ENCODE assay signal across 8 cellular contexts in the genomic region with DNA sequence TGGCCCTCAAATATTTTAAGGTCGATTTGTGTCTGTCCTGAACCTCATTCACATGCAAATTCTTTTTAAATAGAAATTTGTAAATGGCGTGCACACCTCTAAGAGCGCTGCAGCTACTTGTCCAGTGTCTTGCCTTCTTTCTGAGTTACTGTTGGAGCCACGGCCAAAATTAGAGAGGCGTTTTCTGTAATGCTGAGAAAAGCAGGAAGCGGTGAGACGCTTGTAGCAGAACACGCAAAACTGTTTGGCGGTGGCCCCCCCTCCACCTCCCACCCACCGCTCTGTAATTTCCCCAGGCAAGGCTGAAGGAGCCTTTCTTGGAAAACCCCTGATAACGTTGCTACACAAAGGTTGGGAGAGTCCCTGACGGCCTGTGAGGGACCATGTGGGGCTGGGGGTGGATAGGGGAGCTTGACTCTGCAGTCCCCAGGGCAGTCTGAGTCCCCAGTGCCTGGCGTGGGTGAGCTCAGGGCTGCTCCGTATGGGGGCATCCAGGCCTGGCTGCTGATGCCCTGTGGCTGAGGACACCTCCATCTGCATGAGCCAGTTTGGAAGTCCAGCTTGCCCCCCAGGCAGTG.
A peak's percentile ranks its signal among the peaks of the same experiment; 100 is the strongest.
DNase-seq lines count a peak whose midpoint lies in the region; ATAC-seq and TF ChIP-seq lines count a peak whose summit lies in the region.

No MANE protein-coding gene starts in this region.

- peak overlapping the region; percentile 63 for H3K4me3 Mint-ChIP-seq in activated T-cell treated with anti-CD3 and anti-CD28 coated beads, Interleukin-2, amount 50 U/mL, for 24 hours

- no peaks in the 10 kb centered on the region for H3K36me3 ChIP-seq in colonic mucosa

- no peaks in the 10 kb centered on the region for H3K27me3 Mint-ChIP-seq in activated T-cell treated with anti-CD3 and anti-CD28 coated beads, Interleukin-2, amount 50 U/mL, for 24 hours

- no peak overlapping the region for H3K27ac ChIP-seq in colonic mucosa

- no peaks in the 10 kb centered on the region for H3K9me3 ChIP-seq in colonic mucosa

- H3K27ac Mint-ChIP-seq in activated T-cell treated with anti-CD3 and anti-CD28 coated beads, Interleukin-2, amount 50 U/mL, for 24 hours = peak overlapping the region; percentile 77

- peak; percentile 76 for DNase-seq in activated T-cell treated with anti-CD3 and anti-CD28 coated beads, Interleukin-2, amount 50 U/mL, for 24 hours
- DNase-seq in stimulated activated CD4-positive, alpha-beta T cell treated with anti-CD3 and anti-CD28 coated beads, Interleukin-2, amount 100 ng/mL, for 4 hours (ENCODE audit: low read depth) = peak; percentile 77
- DNase-seq in NCI-H1048 (lab: John Stamatoyannopoulos, UW) (no peak), anterior cingulate cortex (lab: John Stamatoyannopoulos, UW) (no peak), NCI-H345 (lab: John Stamatoyannopoulos, UW) (no peak), colonic mucosa (no peak)

- ATAC-seq in GM19397 (IDR thresholded peaks at IDR 0.05; ENCODE audit: unreplicated experiment) = peak; percentile 69
- peak; percentile 81 for ATAC-seq in HG03354 (IDR thresholded peaks at IDR 0.05; ENCODE audit: poor library complexity, severe bottlenecking, unreplicated experiment)

- no peaks in the 10 kb centered on the region for H3K9me3 Mint-ChIP-seq in activated T-cell treated with anti-CD3 and anti-CD28 coated beads, Interleukin-2, amount 50 U/mL, for 24 hours

- no peak for TF ChIP-seq CTCF in colonic mucosa (IDR thresholded peaks at IDR 0.05)

- H3K36me3 Mint-ChIP-seq in activated T-cell treated with anti-CD3 and anti-CD28 coated beads, Interleukin-2, amount 50 U/mL, for 24 hours (ENCODE audit: low read depth) = no peaks in the 10 kb centered on the region

- peaks cover 33% of the 10 kb centered on the region for H3K4me1 Mint-ChIP-seq in activated T-cell treated with anti-CD3 and anti-CD28 coated beads, Interleukin-2, amount 50 U/mL, for 24 hours (ENCODE audit: low read depth)

- intact Hi-C loops in colonic mucosa (cut with DNase I) = no loop called here

- no peaks in the 10 kb centered on the region for H3K4me1 ChIP-seq in colonic mucosa

- no peak overlapping the region for H3K4me3 ChIP-seq in colonic mucosa

- H3K9ac ChIP-seq in colonic mucosa (ENCODE audit: low read depth in 2 of 2, low read length in 2 of 2) = peak overlapping the region in 1 of 2 donors; percentile 8

- no peaks in the 10 kb centered on the region for H3K27me3 ChIP-seq in colonic mucosa

Comparison
In these comparisons a context has a peak if more than half of its experiments do, and no peak if none do; other contexts are left out.
1. DNase-seq: peak in activated T-cell treated with anti-CD3 and anti-CD28 coated beads, Interleukin-2, amount 50 U/mL, for 24 hours (single experiment) and stimulated activated CD4-positive, alpha-beta T cell treated with anti-CD3 and anti-CD28 coated beads, Interleukin-2, amount 100 ng/mL, for 4 hours (single experiment); none in NCI-H1048 (single experiment), anterior cingulate cortex (0 of 58), NCI-H345 (single experiment) and colonic mucosa (single experiment).